Comparison of ENCODE assay signal across 17 cellular contexts in the genomic region with DNA sequence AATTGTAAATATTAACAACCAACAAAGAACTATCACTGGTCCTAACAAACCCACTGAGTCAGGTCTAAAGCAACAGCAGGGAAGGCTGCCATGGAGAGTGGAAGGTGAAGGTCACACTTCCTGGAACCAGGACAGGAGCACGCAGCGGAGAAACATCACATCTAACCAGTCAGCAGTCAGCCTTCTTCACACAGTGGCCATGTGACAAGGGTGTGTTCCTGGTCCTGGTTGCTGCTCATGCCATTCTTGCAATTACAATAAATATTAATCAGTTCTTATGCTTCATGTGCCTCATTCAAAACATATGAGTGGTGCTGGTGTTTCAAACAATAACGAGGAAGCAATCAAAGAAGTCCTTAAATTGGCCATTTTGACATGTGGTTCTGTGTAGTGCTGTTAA.
DNase-seq lines count a peak whose midpoint lies in the region; ATAC-seq and TF ChIP-seq lines count a peak whose summit lies in the region.
"Had no signal": no experiment of that assay in that cellular context is flagged by ENCODE, and none has a peak within 500 bp of the region (broad histone marks: within the 10 kb centered on the region; RNA-seq: fewer than 3 reads in every experiment).

No MANE protein-coding gene starts in this region.

- peaks cover 16% of the 10 kb centered on the region for H3K27me3 Mint-ChIP-seq in stimulated activated naive CD8-positive, alpha-beta T cell treated with anti-CD3 and anti-CD28 coated beads, Interleukin-15, amount 100 ng/mL, for 72 hours
- H3K27me3 Mint-ChIP-seq: IgD-negative memory B cell had no signal

- peak overlapping the region; percentile 97 for H3K27ac ChIP-seq in RWPE2 (ENCODE audit: poor library complexity, severe bottlenecking)
- H3K27ac ChIP-seq: PC-9 had no signal

- ATAC-seq in RWPE2 (ENCODE audit: low read depth): peak; percentile 14
- no peak for ATAC-seq in stimulated activated naive CD8-positive, alpha-beta T cell treated with anti-CD3 and anti-CD28 coated beads, Interleukin-15, amount 100 ng/mL, for 72 hours

- DNase-seq in A172 (ENCODE audit: low spot score) (peak; percentile 69), ELR (ENCODE audit: low read depth) (peak; percentile 11), RWPE2 (ENCODE audit: low spot score) (no peak), foreskin fibroblast (peak; percentile 18 to 25), retina (no peak), NK-92 (lab: John Stamatoyannopoulos, UW; ENCODE audit: unreplicated experiment) (no peak)
- no peak for DNase-seq in stimulated activated CD4-positive, alpha-beta T cell treated with anti-CD3 and anti-CD28 coated beads, Interleukin-2, amount 100 ng/mL, for 48 hours
- DNase-seq in stimulated activated naive CD8-positive, alpha-beta T cell treated with anti-CD3 and anti-CD28 coated beads, Interleukin-15, amount 100 ng/mL, for 72 hours: no peak
- DNase-seq: DMS 273 treated with DMSO at 0.1 percent for 48 hours, H7, Kasumi-1, NCI-H1930, NCI-H2171, NCI-H82, PC-9 had no signal

- H3K4me3 ChIP-seq in RWPE2 (ENCODE audit: severe bottlenecking) (no peak overlapping the region), foreskin fibroblast (ENCODE audit: low read depth in 1 of 2, low read length in 2 of 2) (no peak overlapping the region)
- H3K4me3 ChIP-seq: PC-9 had no signal

- no peak overlapping the region for H3K27ac Mint-ChIP-seq in stimulated activated naive CD8-positive, alpha-beta T cell treated with anti-CD3 and anti-CD28 coated beads, Interleukin-15, amount 100 ng/mL, for 72 hours
- H3K27ac Mint-ChIP-seq: CD14-positive monocyte, IgD-negative memory B cell had no signal

- H3K27me3 ChIP-seq in RWPE2 (ENCODE audit: insufficient read depth, poor library complexity, severe bottlenecking): no peaks in the 10 kb centered on the region

- H3K9me3 ChIP-seq in RWPE2 (ENCODE audit: severe bottlenecking): no peaks in the 10 kb centered on the region

- peaks cover 5 to 8% of the 10 kb centered on the region in 2 donors for H3K9me3 Mint-ChIP-seq in stimulated activated naive CD8-positive, alpha-beta T cell treated with anti-CD3 and anti-CD28 coated beads, Interleukin-15, amount 100 ng/mL, for 72 hours
- H3K9me3 Mint-ChIP-seq: CD14-positive monocyte, IgD-negative memory B cell had no signal

- TF ChIP-seq CTCF in RWPE2 (IDR thresholded peaks at IDR 0.05; ENCODE audit: poor library complexity, severe bottlenecking) (no peak), foreskin fibroblast (IDR thresholded peaks at IDR 0.05; ENCODE audit: low read depth, low read length) (no peak)

- no peaks in the 10 kb centered on the region for H3K36me3 ChIP-seq in RWPE2 (ENCODE audit: low read depth)

- H3K4me1 Mint-ChIP-seq in stimulated activated naive CD8-positive, alpha-beta T cell treated with anti-CD3 and anti-CD28 coated beads, Interleukin-15, amount 100 ng/mL, for 72 hours: no peaks in the 10 kb centered on the region
- H3K4me1 Mint-ChIP-seq: IgD-negative memory B cell had no signal

- H3K4me3 Mint-ChIP-seq in stimulated activated naive CD8-positive, alpha-beta T cell treated with anti-CD3 and anti-CD28 coated beads, Interleukin-15, amount 100 ng/mL, for 72 hours: no peak overlapping the region
- H3K4me3 Mint-ChIP-seq: CD14-positive monocyte, IgD-negative memory B cell had no signal

- peaks cover 36% of the 10 kb centered on the region for H3K4me1 ChIP-seq in RWPE2 (ENCODE audit: insufficient read depth, poor library complexity, severe bottlenecking)

Comparison
In these comparisons a context has a peak if more than half of its experiments do, and no peak if none do; other contexts are left out.
1. DNase-seq: peak in A172 (single experiment), ELR (single experiment) and foreskin fibroblast (2 of 2); none in RWPE2 (single experiment), stimulated activated CD4-positive, alpha-beta T cell treated with anti-CD3 and anti-CD28 coated beads, Interleukin-2, amount 100 ng/mL, for 48 hours (0 of 2), stimulated activated naive CD8-positive, alpha-beta T cell treated with anti-CD3 and anti-CD28 coated beads, Interleukin-15, amount 100 ng/mL, for 72 hours (0 of 2), retina (single experiment) and NK-92 (single experiment).